27 cellular contexts compared by ENCODE assay signal in genomic region chr1:61310057-61310456, GRCh38.
"Had no signal": no experiment of that assay in that cellular context is flagged by ENCODE, and none has a peak within 500 bp of the region (broad histone marks: within the 10 kb centered on the region; RNA-seq: fewer than 3 reads in every experiment).

No MANE protein-coding gene starts in this region.

- H3K27ac ChIP-seq: hepatocyte, left lung, lower lobe of right lung, ovary, right atrium auricular region, skin epidermis, stomach, testis, thyroid gland, transverse colon, upper lobe of left lung, vagina had no signal

- H3K79me2 ChIP-seq: hepatocyte had no signal

- H2AFZ ChIP-seq: hepatocyte had no signal

- DNase-seq: islet precursor cell; left colon; left lung; lower lobe of right lung; mammary epithelial cell; mesenchymal stem cell; midbrain; mucosa of descending colon; naive thymus-derived CD4-positive, alpha-beta T cell; ovary; stimulated activated CD4-positive, alpha-beta T cell treated with anti-CD3 and anti-CD28 coated beads, Interleukin-12 subunit alpha, Interleukin-12 subunit beta, amount 100 ng/mL, for 4 hours; stimulated activated CD4-positive, alpha-beta T cell treated with anti-CD3 and anti-CD28 coated beads, Interleukin-15, amount 100 ng/mL, for 24 hours; stimulated activated CD4-positive, alpha-beta T cell treated with anti-CD3 and anti-CD28 coated beads, Interleukin-2, amount 100 ng/mL, for 24 hours; stimulated activated CD4-positive, alpha-beta T cell treated with anti-CD3 and anti-CD28 coated beads, Interleukin-4, amount 100 ng/mL, for 1 hour; stimulated activated naive B cell treated with anti-CD40 and anti-IgM and Interleukin-4, amounts not matched to agents 10 μg/mL and 1 μg/mL and 100 μg/mL, for 72 hours; stimulated activated naive CD8-positive, alpha-beta T cell treated with anti-CD3 and anti-CD28 coated beads, Interleukin-15, Interleukin-2, amounts not matched to agents 100 U/mL and 50 U/mL, for 24 hours; stomach; testis; thyroid gland; transverse colon; upper lobe of left lung had no signal

- ATAC-seq: left colon; left lung; lower lobe of right lung; mucosa of descending colon; naive thymus-derived CD4-positive, alpha-beta T cell; natural killer cell treated with Interleukin-12 subunit alpha and Interleukin-12 subunit beta and Interleukin-15 and Interleukin-18, amount 100 ng/mL, for 72 hours; sciatic nerve; stimulated activated naive B cell treated with anti-CD40 and anti-IgM and Interleukin-4, amounts not matched to agents 10 μg/mL and 1 μg/mL and 100 μg/mL, for 72 hours; stimulated activated naive CD8-positive, alpha-beta T cell treated with anti-CD3 and anti-CD28 coated beads, Interleukin-15, Interleukin-2, amounts not matched to agents 100 U/mL and 50 U/mL, for 24 hours had no signal

- H3K4me2 ChIP-seq: hepatocyte had no signal

- H3K4me3 ChIP-seq: hepatocyte, left lung, lower lobe of right lung, mucosa of descending colon, ovary, right atrium auricular region, skin epidermis, stomach, testis, thyroid gland, transverse colon, upper lobe of left lung, vagina had no signal

- H3K9me3 ChIP-seq: lower lobe of right lung, mucosa of descending colon, ovary, right atrium auricular region, stomach, testis, thyroid gland, transverse colon, upper lobe of left lung, vagina had no signal

- H3K27me3 ChIP-seq: hepatocyte, left lung, ovary, right atrium auricular region, stomach, testis, thyroid gland, transverse colon, upper lobe of left lung, vagina had no signal

- H3K4me1 ChIP-seq: left lung, lower lobe of right lung, testis, transverse colon, vagina had no signal

- H3K36me3 ChIP-seq: left lung, lower lobe of right lung, ovary, right atrium auricular region, stomach, thyroid gland, transverse colon, upper lobe of left lung, vagina had no signal
